In genomic region chr1:145927916-145928647, GRCh38 we compare ENCODE assay signal across 1 cellular context.
TF ChIP-seq lines count a peak whose summit lies in the region.

No MANE protein-coding gene starts in this region.

TF ChIP-seq in IMR-90, 13 proteins besides CTCF, POLR2A, EP300 and RAD21:
- TF ChIP-seq BHLHE40 (IDR thresholded peaks at IDR 0.05; ENCODE audit: low read depth, low read length) (no peak), NFE2L2 (IDR thresholded peaks at IDR 0.05; ENCODE audit: low read depth, low read length) (no peak)
